Comparison of ENCODE assay signal across 33 cellular contexts in genomic region chr3:174716956-174717355, GRCh38.
"Had no signal": no experiment of that assay in that cellular context is flagged by ENCODE, and none has a peak within 500 bp of the region (broad histone marks: within the 10 kb centered on the region; RNA-seq: fewer than 3 reads in every experiment).

No MANE protein-coding gene starts in this region.

- H3K36me3 ChIP-seq: brain microvascular endothelial cell, esophagus squamous epithelium, gastroesophageal sphincter, heart right ventricle had no signal

- H3K9me3 Mint-ChIP-seq: activated CD4-positive, alpha-beta memory T cell treated with anti-CD3 and anti-CD28 coated beads, Interleukin-2, amount 10 ng/mL, durations not matched to agents 7 days and 5 days; activated CD4-positive, alpha-beta T cell treated with anti-CD3 and anti-CD28 coated beads, Interleukin-2, amount 10 ng/mL, durations not matched to agents 7 days and 5 days; central memory CD8-positive, alpha-beta T cell had no signal

- H3K27me3 Mint-ChIP-seq: activated CD4-positive, alpha-beta memory T cell treated with anti-CD3 and anti-CD28 coated beads, Interleukin-2, amount 10 ng/mL, durations not matched to agents 7 days and 5 days; activated CD4-positive, alpha-beta T cell treated with anti-CD3 and anti-CD28 coated beads, Interleukin-2, amount 10 ng/mL, durations not matched to agents 7 days and 5 days; activated naive CD8-positive, alpha-beta T cell; activated T-cell treated with anti-CD3 and anti-CD28 coated beads, Interleukin-2, amount 50 U/mL, for 24 hours; central memory CD8-positive, alpha-beta T cell; effector memory CD8-positive, alpha-beta T cell had no signal

- H3K36me3 Mint-ChIP-seq: activated naive CD8-positive, alpha-beta T cell had no signal

- H3K4me1 Mint-ChIP-seq: activated CD4-positive, alpha-beta memory T cell treated with anti-CD3 and anti-CD28 coated beads, Interleukin-2, amount 10 ng/mL, durations not matched to agents 7 days and 5 days; activated CD4-positive, alpha-beta T cell treated with anti-CD3 and anti-CD28 coated beads, Interleukin-2, amount 10 ng/mL, durations not matched to agents 7 days and 5 days; central memory CD8-positive, alpha-beta T cell; WTC11 had no signal

- H3K27ac ChIP-seq: brain microvascular endothelial cell, epithelial cell of prostate, esophagus squamous epithelium, gastroesophageal sphincter, heart right ventricle, VCaP had no signal

- ATAC-seq: activated T-cell treated with anti-CD3 and anti-CD28 coated beads, Interleukin-2, amount 50 U/mL, for 72 hours; effector memory CD8-positive, alpha-beta T cell; gastroesophageal sphincter; heart right ventricle; WTC11 had no signal

- DNase-seq: activated CD4-positive, alpha-beta memory T cell treated with anti-CD3 and anti-CD28 coated beads, Interleukin-2, amount 10 ng/mL, durations not matched to agents 7 days and 5 days; activated CD4-positive, alpha-beta T cell treated with anti-CD3 and anti-CD28 coated beads for 1 hour; activated CD4-positive, alpha-beta T cell treated with anti-CD3 and anti-CD28 coated beads for 4 hours; activated CD4-positive, alpha-beta T cell treated with anti-CD3 and anti-CD28 coated beads, Interleukin-2, amount 10 ng/mL, durations not matched to agents 7 days and 5 days; activated CD4-positive, alpha-beta T cell treated with anti-CD3 and anti-CD28 coated beads, Interleukin-2, amount 50 U/mL, for 4 hours; activated CD8-positive, alpha-beta memory T cell treated with anti-CD3 and anti-CD28 coated beads, Interleukin-2, amount 50 U/mL, for 48 hours; activated gamma-delta T cell; activated naive CD4-positive, alpha-beta T cell; activated naive CD4-positive, alpha-beta T cell treated with anti-CD3 and anti-CD28 coated beads, Interleukin-2, amount 50 U/mL, for 16 hours; activated T-cell treated with anti-CD3 and anti-CD28 coated beads for 4 hours; activated T-cell treated with anti-CD3 and anti-CD28 coated beads, Interleukin-2, amount 50 U/mL, for 24 hours; activated T-cell treated with anti-CD3 and anti-CD28 coated beads, Interleukin-2, amount 50 U/mL, for 72 hours; amniotic stem cell; anterior cingulate cortex; brain microvascular endothelial cell; cortex of kidney; dermis blood vessel endothelial cell; effector CD4-positive, alpha-beta T cell; effector memory CD8-positive, alpha-beta T cell; esophagus squamous epithelium; foreskin melanocyte; heart right ventricle; T-helper 2 cell had no signal

- H3K27ac Mint-ChIP-seq: activated CD4-positive, alpha-beta memory T cell treated with anti-CD3 and anti-CD28 coated beads, Interleukin-2, amount 10 ng/mL, durations not matched to agents 7 days and 5 days; activated CD4-positive, alpha-beta T cell treated with anti-CD3 and anti-CD28 coated beads, Interleukin-2, amount 10 ng/mL, durations not matched to agents 7 days and 5 days; activated naive CD8-positive, alpha-beta T cell; activated T-cell treated with anti-CD3 and anti-CD28 coated beads, Interleukin-2, amount 50 U/mL, for 24 hours; activated T-cell treated with anti-CD3 and anti-CD28 coated beads, Interleukin-2, amount 50 U/mL, for 72 hours; effector memory CD8-positive, alpha-beta T cell; WTC11 had no signal

- H3K4me3 Mint-ChIP-seq: activated CD4-positive, alpha-beta memory T cell treated with anti-CD3 and anti-CD28 coated beads, Interleukin-2, amount 10 ng/mL, durations not matched to agents 7 days and 5 days; activated CD4-positive, alpha-beta T cell treated with anti-CD3 and anti-CD28 coated beads, Interleukin-2, amount 10 ng/mL, durations not matched to agents 7 days and 5 days; activated naive CD8-positive, alpha-beta T cell; activated T-cell treated with anti-CD3 and anti-CD28 coated beads, Interleukin-2, amount 50 U/mL, for 24 hours; activated T-cell treated with anti-CD3 and anti-CD28 coated beads, Interleukin-2, amount 50 U/mL, for 72 hours; central memory CD8-positive, alpha-beta T cell; effector memory CD8-positive, alpha-beta T cell; WTC11 had no signal

- H3K27me3 ChIP-seq: brain microvascular endothelial cell, esophagus squamous epithelium, gastroesophageal sphincter, heart right ventricle had no signal

- H3K4me1 ChIP-seq: esophagus squamous epithelium, gastroesophageal sphincter, heart right ventricle had no signal

- H3K4me3 ChIP-seq: esophagus squamous epithelium, gastroesophageal sphincter, heart right ventricle had no signal

- H3K9me3 ChIP-seq: esophagus squamous epithelium, gastroesophageal sphincter had no signal

- FAIRE-seq: astrocyte, bronchial epithelial cell, endothelial cell of umbilical vein, TTC549 had no signal
